1 cellular context compared by ENCODE assay signal in genomic region chr21:29309703-29310102, GRCh38.
TF ChIP-seq lines count a peak whose summit lies in the region.

No MANE protein-coding gene starts in this region.

TF ChIP-seq in K562, 482 proteins besides CTCF, POLR2A, EP300 and RAD21:
- no peak for TF ChIP-seq ZNF449 (CRISPR knock-in tag; IDR thresholded peaks at IDR 0.05)
- TF ChIP-seq MGA (IDR thresholded peaks at IDR 0.05), result peak; percentile 82
- TF ChIP-seq CCNT2 (IDR thresholded peaks at IDR 0.05; ENCODE audit: borderline replicate concordance, extremely low read depth, insufficient read length, low read depth, low read length), result peak; percentile 38
- TF ChIP-seq ZNF592 (IDR thresholded peaks at IDR 0.05), result 0 out of 2 replicates have a peak, but pooled peaks have one; percentile 53
- no peak for TF ChIP-seq RFX1 (IDR thresholded peaks at IDR 0.05)
- TF ChIP-seq E2F6 (IDR thresholded peaks at IDR 0.05; ENCODE audit: borderline replicate concordance in 1 of 2, extremely low read depth in 1 of 2, insufficient read depth in 1 of 2, insufficient read length in 1 of 2, low read depth in 1 of 2, low read length in 1 of 2, poor library complexity in 1 of 2, severe bottlenecking in 1 of 2), result peak in 1 of 2 experiments; percentile 17
- TF ChIP-seq IRF9 (tag; IDR thresholded peaks at IDR 0.05), result no peak
- TF ChIP-seq FIP1L1 (IDR thresholded peaks at IDR 0.05; ENCODE audit: low read depth, low read length, poor library complexity, severe bottlenecking), result no peak
- peak; percentile 38; the same call in 1 of the 2 replicates for TF ChIP-seq L3MBTL2 (IDR thresholded peaks at IDR 0.05)
TF ChIP-seq in K562: peak in this region for 5.
